Comparison of ENCODE assay signal across 8 cellular contexts in the genomic region with DNA sequence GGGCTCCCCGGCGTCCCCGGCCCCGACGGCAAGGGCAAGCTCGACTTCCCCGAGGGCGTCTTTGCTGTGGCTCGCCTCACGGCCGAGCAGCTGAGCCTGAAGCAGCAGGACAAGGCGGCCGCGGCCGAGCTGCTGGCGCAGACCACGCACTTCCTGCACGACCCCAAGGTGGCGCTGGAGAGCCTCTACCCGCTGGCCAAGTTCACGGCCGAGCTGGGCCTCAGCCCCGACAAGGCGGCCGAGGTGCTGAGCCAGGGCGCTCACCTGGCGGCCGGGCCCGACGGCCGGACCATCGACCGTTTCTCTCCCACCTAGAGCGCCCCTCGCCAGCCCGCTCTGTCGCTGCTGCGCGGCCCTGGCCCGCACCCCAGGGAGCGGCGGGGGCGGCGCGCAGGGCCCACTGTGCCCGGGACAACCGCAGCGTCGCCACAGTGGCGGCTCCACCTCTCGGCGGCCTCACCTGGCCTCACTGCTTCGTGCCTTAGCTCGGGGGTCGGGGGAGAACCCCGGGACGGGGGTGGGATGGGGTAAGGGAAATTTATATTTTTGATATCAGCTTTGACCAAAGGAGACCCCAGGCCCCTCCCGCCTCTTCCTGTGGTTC. TPM values are rescaled to one million over a fixed set of nuclear protein-coding genes. Genes with fewer than 3 reads are reported as not detected.
A peak's percentile ranks its signal among the peaks of the same experiment; 100 is the strongest.
DNase-seq lines count a peak whose midpoint lies in the region; ATAC-seq and TF ChIP-seq lines count a peak whose summit lies in the region.

No MANE protein-coding gene starts in this region.

- H3K27ac ChIP-seq in Peyer's patch, result peak overlapping the region; percentile 88 to 96 (median 94)

- no peak for ATAC-seq in HG02642 (IDR thresholded peaks at IDR 0.05; ENCODE audit: poor library complexity, unreplicated experiment)

- no peak for TF ChIP-seq POLR2A in Peyer's patch (IDR thresholded peaks at IDR 0.05)

- peak; percentile 86 for TF ChIP-seq CTCF in GM12873 (IDR thresholded peaks at IDR 0.05; ENCODE audit: insufficient read depth, low read depth, low read length, missing control alignments)
- peak; percentile 84 to 93 (median 90) for TF ChIP-seq CTCF in Peyer's patch (IDR thresholded peaks at IDR 0.05)
- TF ChIP-seq CTCF in astrocyte of the cerebellum (IDR thresholded peaks at IDR 0.05; ENCODE audit: low read depth, low read length, missing control alignments), result peak; percentile 64

- H3K36me3 ChIP-seq in Peyer's patch, result no peaks in the 10 kb centered on the region

- DNase-seq in Peyer's patch (peak; percentile 83 to 93 (median 92)), astrocyte of the cerebellum (ENCODE audit: low read depth) (no peak), NCI-H748 (lab: John Stamatoyannopoulos, UW; ENCODE audit: unreplicated experiment) (no peak), NCI-H1417 (lab: John Stamatoyannopoulos, UW) (no peak)
- peak; percentile 80 for DNase-seq in stimulated activated CD4-positive, alpha-beta T cell treated with anti-CD3 and anti-CD28 coated beads, Interleukin-15, amount 100 ng/mL, for 24 hours

- in situ Hi-C loops in astrocyte of the cerebellum (cut with HindIII; ENCODE audit: low sequenced_read_pairs), result no loop called here

- peaks cover 0 to 24% of the 10 kb centered on the region in 2 donors for H3K27me3 ChIP-seq in Peyer's patch

- H3K9me3 ChIP-seq in Peyer's patch (no peaks in the 10 kb centered on the region), iPS-18c (ENCODE audit: control insufficient read depth, insufficient read depth, low read length) (no peaks in the 10 kb centered on the region)

- H3K4me1 ChIP-seq in Peyer's patch, result peaks cover 4 to 88% (median 46%) of the 10 kb centered on the region in 4 donors

- peak overlapping the region; percentile 31 to 73 (median 62) for H3K4me3 ChIP-seq in Peyer's patch
- peak overlapping the region; percentile 62 for H3K4me3 ChIP-seq in astrocyte of the cerebellum (ENCODE audit: low read depth, low read length)
- H3K4me3 ChIP-seq in iPS-18c (ENCODE audit: insufficient read depth, low read depth, low read length), result peak overlapping the region; percentile 15; the same call in 1 of the 2 replicates

RNA-seq across cellular contexts. Expression of gene HIC1, which starts 3.7 kb away (rescaled TPM):
- total RNA-seq in Peyer's patch, result 10 to 100 TPM in 2 of 4 donors, 1 to 10 TPM in 2; 6.8 to 40.4 (median 12.8) TPM

RNA-seq across cellular contexts. Expression of gene OVCA2, which starts 16.8 kb away (rescaled TPM):
- 10 to 100 TPM; 32.4 to 49.0 (median 37.8) TPM for total RNA-seq in Peyer's patch

RNA-seq across cellular contexts. Expression of gene DPH1, which starts 28.7 kb away (rescaled TPM):
- total RNA-seq in Peyer's patch, result 100 to 1,000 TPM in 1 of 4 donors, 10 to 100 TPM in 3; 25.9 to 130 (median 64.5) TPM

RNA-seq across cellular contexts. Expression of gene RTN4RL1, which starts 33.5 kb away (rescaled TPM):
- not detected for total RNA-seq in Peyer's patch

Comparison
In these comparisons a context has a peak if more than half of its experiments do, and no peak if none do; other contexts are left out.
1. DNase-seq: peak in Peyer's patch (3 of 3) and stimulated activated CD4-positive, alpha-beta T cell treated with anti-CD3 and anti-CD28 coated beads, Interleukin-15, amount 100 ng/mL, for 24 hours (single experiment); none in astrocyte of the cerebellum (single experiment), NCI-H748 (single experiment) and NCI-H1417 (0 of 3).
2. Peak in every context shown above with its lines, with median percentiles within 50 percentile points of each other: CTCF ChIP-seq and H3K4me3 ChIP-seq.